In genomic region chr16:30358577-30358936, GRCh38 we compare ENCODE assay signal across 18 cellular contexts. TPM values are rescaled to one million over a fixed set of nuclear protein-coding genes. Genes with fewer than 3 reads are reported as not detected.
DNase-seq lines count a peak whose midpoint lies in the region; ATAC-seq and TF ChIP-seq lines count a peak whose summit lies in the region.
"Had no signal": no experiment of that assay in that cellular context is flagged by ENCODE, and none has a peak within 500 bp of the region (broad histone marks: within the 10 kb centered on the region; RNA-seq: fewer than 3 reads in every experiment).

No MANE protein-coding gene starts in this region.

- no peak overlapping the region for H4K12ac ChIP-seq in trophoblast cell (ENCODE audit: low read depth, low read length)

- H3K18ac ChIP-seq in trophoblast cell (ENCODE audit: low read length): no peak overlapping the region
- H3K18ac ChIP-seq in mesendoderm (ENCODE audit: low read length): no peak overlapping the region

- H3K4ac ChIP-seq in trophoblast cell (ENCODE audit: low read depth, low read length) (no peak overlapping the region), mesendoderm (ENCODE audit: low read depth, low read length) (no peak overlapping the region)

- H3K27ac ChIP-seq in trophoblast cell (ENCODE audit: low read depth, low read length) (no peak overlapping the region), mesendoderm (ENCODE audit: low read depth, low read length) (no peak overlapping the region)

- H2BK5ac ChIP-seq in trophoblast cell (ENCODE audit: low read depth, low read length, poor library complexity): no peak overlapping the region
- H2BK5ac ChIP-seq in mesendoderm (ENCODE audit: low read length): no peak overlapping the region

- no peak overlapping the region for H3K4me3 Mint-ChIP-seq in activated CD4-positive, alpha-beta T cell treated with anti-CD3 and anti-CD28 coated beads, Interleukin-2, amount 10 ng/mL, durations not matched to agents 7 days and 5 days
- no peak overlapping the region for H3K4me3 Mint-ChIP-seq in chondrocyte (ENCODE audit: unreplicated experiment)

- no peak for TF ChIP-seq CTCF in chondrocyte (IDR thresholded peaks at IDR 0.05)

- H2BK120ac ChIP-seq in trophoblast cell (ENCODE audit: insufficient read depth, low read length, poor library complexity) (no peak overlapping the region), mesendoderm (ENCODE audit: low read depth, low read length) (no peak overlapping the region)

- no CpG with 5 or more reads among the region's 9 CpGs for WGBS in trophoblast cell (ENCODE audit: extremely low coverage, insufficient coverage, insufficient read length)
- WGBS in mesendoderm (ENCODE audit: extremely low coverage, insufficient coverage, low lambda C conversion rate): no CpG with 5 or more reads among the region's 9 CpGs

- H3K27ac Mint-ChIP-seq in activated CD4-positive, alpha-beta T cell treated with anti-CD3 and anti-CD28 coated beads, Interleukin-2, amount 10 ng/mL, durations not matched to agents 7 days and 5 days: peak overlapping the region; percentile 36
- peak overlapping the region; percentile 8 for H3K27ac Mint-ChIP-seq in chondrocyte (ENCODE audit: unreplicated experiment)

- H4K5ac ChIP-seq in mesendoderm (ENCODE audit: low read length): no peak overlapping the region

- H3K4me2 ChIP-seq in trophoblast cell (ENCODE audit: low read length) (no peak overlapping the region), mesendoderm (ENCODE audit: low read length) (no peak overlapping the region)

- H2BK12ac ChIP-seq in trophoblast cell (ENCODE audit: low read length): no peak overlapping the region

- no peak overlapping the region for H3K56ac ChIP-seq in mesendoderm (ENCODE audit: low read length)

- H3K27me3 Mint-ChIP-seq in activated CD4-positive, alpha-beta T cell treated with anti-CD3 and anti-CD28 coated beads, Interleukin-2, amount 10 ng/mL, durations not matched to agents 7 days and 5 days: no peaks in the 10 kb centered on the region
- no peaks in the 10 kb centered on the region for H3K27me3 Mint-ChIP-seq in chondrocyte (ENCODE audit: low read depth)

- POLR2A ChIA-PET in activated CD4-positive, alpha-beta T cell treated with anti-CD3 and anti-CD28 coated beads, Interleukin-2, amount 10 ng/mL, durations not matched to agents 7 days and 5 days (lab: Charles Lee): interaction anchor here (0.6 kb wide), 1 partner anchor 256 kb away, joined by 3 read pairs; no protein-coding TSS in a partner anchor

- H3K27me3 ChIP-seq in NT2/D1 (ENCODE audit: insufficient read depth, insufficient read length): no peaks in the 10 kb centered on the region
- H3K27me3 ChIP-seq in trophoblast cell (ENCODE audit: insufficient read depth, low read length): no peaks in the 10 kb centered on the region
- no peaks in the 10 kb centered on the region for H3K27me3 ChIP-seq in mesendoderm (ENCODE audit: insufficient read depth, low read length, poor library complexity)

- H3K36me3 ChIP-seq in NT2/D1 (ENCODE audit: insufficient read depth, insufficient read length, low read length) (peaks cover 61% of the 10 kb centered on the region), trophoblast cell (ENCODE audit: control insufficient read depth in 1 of 2, insufficient read depth in 2 of 2, low read length in 2 of 2) (peaks cover 38 to 46% of the 10 kb centered on the region in 2 experiments), mesendoderm (ENCODE audit: control insufficient read depth, insufficient read depth, low read length) (peaks cover 7% of the 10 kb centered on the region)

- no peak overlapping the region for H2BK15ac ChIP-seq in mesendoderm (replicated peaks; ENCODE audit: low read depth)

- DNase-seq in activated CD4-positive, alpha-beta T cell treated with anti-CD3 and anti-CD28 coated beads, Interleukin-2, amount 10 ng/mL, durations not matched to agents 7 days and 5 days: no peak
- DNase-seq in activated CD4-positive, alpha-beta T cell treated with anti-CD3 and anti-CD28 coated beads for 4 hours: no peak
- DNase-seq in NT2/D1 (ENCODE audit: low read depth, low spot score) (no peak), chondrocyte (ENCODE audit: low spot score) (no peak), trophoblast cell (no peak), NCI-H345 (lab: John Stamatoyannopoulos, UW) (no peak), mesendoderm (no peak)
- DNase-seq: DMS79, MM.1S, NCI-H1048, NCI-H1417 treated with DMSO at 0.1 percent for 48 hours, NCI-H187 treated with DMSO at 0.1 percent for 48 hours, NCI-H2107, NCI-H510A treated with DMSO at 0.1 percent for 48 hours, NCI-H748 treated with DMSO at 0.1 percent for 48 hours had no signal

- H3K4me3 ChIP-seq in NT2/D1 (ENCODE audit: insufficient read length, low read depth) (no peak overlapping the region), trophoblast cell (ENCODE audit: low read depth, low read length) (peak overlapping the region; percentile 6), mesendoderm (ENCODE audit: low read length) (no peak overlapping the region)

- H3K23ac ChIP-seq in trophoblast cell (ENCODE audit: low read length) (no peak overlapping the region), mesendoderm (ENCODE audit: low read length) (no peak overlapping the region)

- H3K79me2 ChIP-seq in trophoblast cell (ENCODE audit: control insufficient read depth, insufficient read depth, low read length, poor library complexity): peaks cover 10% of the 10 kb centered on the region
- H3K79me2 ChIP-seq in mesendoderm (ENCODE audit: control insufficient read depth, insufficient read depth, low read length): peaks cover 14% of the 10 kb centered on the region

- CTCF ChIA-PET in activated CD4-positive, alpha-beta T cell treated with anti-CD3 and anti-CD28 coated beads, Interleukin-2, amount 10 ng/mL, durations not matched to agents 7 days and 5 days (lab: Charles Lee): interaction anchor here (1.0 to 1.4 kb wide), 2 partner anchors 13 to 22 kb away, joined by 3 read pairs; no protein-coding TSS in a partner anchor

- ATAC-seq in GM21528 (IDR thresholded peaks at IDR 0.05; ENCODE audit: low FRiP score, unreplicated experiment): no peak
- ATAC-seq: Panc1 had no signal

- peak overlapping the region; percentile 57 for H3K9ac ChIP-seq in NT2/D1 (ENCODE audit: insufficient read length, low read depth)
- no peak overlapping the region for H3K9ac ChIP-seq in trophoblast cell (ENCODE audit: low read length)
- no peak overlapping the region for H3K9ac ChIP-seq in mesendoderm (ENCODE audit: low read length)

- H3K79me1 ChIP-seq in trophoblast cell (ENCODE audit: low read length) (peaks cover 15% of the 10 kb centered on the region), mesendoderm (ENCODE audit: low read length) (peaks cover 14% of the 10 kb centered on the region)

- H3K9me3 ChIP-seq in NT2/D1 (ENCODE audit: insufficient read depth, low read length): no peaks in the 10 kb centered on the region
- H3K9me3 ChIP-seq in trophoblast cell (ENCODE audit: insufficient read depth, low read depth, low read length): no peaks in the 10 kb centered on the region

- H3K9me3 Mint-ChIP-seq in activated CD4-positive, alpha-beta T cell treated with anti-CD3 and anti-CD28 coated beads, Interleukin-2, amount 10 ng/mL, durations not matched to agents 7 days and 5 days: no peaks in the 10 kb centered on the region
- H3K9me3 Mint-ChIP-seq in chondrocyte (ENCODE audit: low read depth): no peaks in the 10 kb centered on the region

- H3K14ac ChIP-seq in trophoblast cell (ENCODE audit: low read length): no peak overlapping the region

- H3K4me1 ChIP-seq in NT2/D1 (ENCODE audit: insufficient read depth, insufficient read length): peaks cover 19% of the 10 kb centered on the region
- H3K4me1 ChIP-seq in trophoblast cell (ENCODE audit: control insufficient read depth in 1 of 2, insufficient read depth in 2 of 2, low read length in 2 of 2): peaks cover 19 to 20% of the 10 kb centered on the region in 2 experiments
- H3K4me1 ChIP-seq in mesendoderm (ENCODE audit: control insufficient read depth, low read depth, low read length): peaks cover 2% of the 10 kb centered on the region

- H2AK5ac ChIP-seq in trophoblast cell (ENCODE audit: low read length) (no peak overlapping the region), mesendoderm (ENCODE audit: low read length) (no peak overlapping the region)

- peaks cover 48% of the 10 kb centered on the region for H3K4me1 Mint-ChIP-seq in activated CD4-positive, alpha-beta T cell treated with anti-CD3 and anti-CD28 coated beads, Interleukin-2, amount 10 ng/mL, durations not matched to agents 7 days and 5 days
- H3K4me1 Mint-ChIP-seq in chondrocyte (ENCODE audit: low read depth): peaks cover 31% of the 10 kb centered on the region

- peaks cover 42% of the 10 kb centered on the region for H3K36me3 Mint-ChIP-seq in activated CD4-positive, alpha-beta T cell treated with anti-CD3 and anti-CD28 coated beads, Interleukin-2, amount 10 ng/mL, durations not matched to agents 7 days and 5 days (ENCODE audit: low read depth)
- H3K36me3 Mint-ChIP-seq in chondrocyte (ENCODE audit: low read depth): peaks cover 20% of the 10 kb centered on the region

- no peak overlapping the region for H2AFZ ChIP-seq in trophoblast cell (ENCODE audit: insufficient read depth, low read length, poor library complexity)

- H4K8ac ChIP-seq in trophoblast cell (ENCODE audit: low read depth, low read length) (no peak overlapping the region), mesendoderm (ENCODE audit: low read depth, low read length) (no peak overlapping the region)

- no peak overlapping the region for H4K91ac ChIP-seq in trophoblast cell (ENCODE audit: low read depth, low read length)

RNA-seq across cellular contexts. Expression of gene CD2BP2, which starts 3.4 kb away (rescaled TPM):
- 10 to 100 TPM; 51.8 to 65.0 TPM for total RNA-seq in activated CD4-positive, alpha-beta T cell treated with anti-CD3 and anti-CD28 coated beads, Interleukin-2, amount 10 ng/mL, durations not matched to agents 7 days and 5 days
- 53.2 to 61.0 TPM (median 55.8 TPM) in 3 replicates for total RNA-seq in chondrocyte
- polyA plus RNA-seq in trophoblast cell (2013): 35.5 and 38.3 TPM in 2 replicates
- 34.8 TPM for polyA plus RNA-seq in mesendoderm (2013, experiment 1 of 2)
- polyA plus RNA-seq in mesendoderm (2013, experiment 2 of 2): 33.7 TPM

RNA-seq across cellular contexts. Expression of gene TBC1D10B, which starts 11.7 kb away (rescaled TPM):
- total RNA-seq in activated CD4-positive, alpha-beta T cell treated with anti-CD3 and anti-CD28 coated beads, Interleukin-2, amount 10 ng/mL, durations not matched to agents 7 days and 5 days: 10 to 100 TPM; 63.9 to 69.9 TPM
- 43.3 to 48.6 TPM (median 44.2 TPM) in 3 replicates for total RNA-seq in chondrocyte
- 29.4 and 29.9 TPM in 2 replicates for polyA plus RNA-seq in trophoblast cell (2013)
- 16.1 TPM for polyA plus RNA-seq in mesendoderm (2013, experiment 1 of 2)
- 16.6 TPM for polyA plus RNA-seq in mesendoderm (2013, experiment 2 of 2)

RNA-seq across cellular contexts. Expression of gene MYL11, which starts 16.0 kb away (rescaled TPM):
- not detected for total RNA-seq in activated CD4-positive, alpha-beta T cell treated with anti-CD3 and anti-CD28 coated beads, Interleukin-2, amount 10 ng/mL, durations not matched to agents 7 days and 5 days
- total RNA-seq in chondrocyte: 0.82 to 2.2 TPM (median 1.4 TPM) in 3 replicates
- polyA plus RNA-seq in trophoblast cell (2013): 4.0 and 5.0 TPM in 2 replicates
- polyA plus RNA-seq in mesendoderm (2013, experiment 1 of 2): 3.7 TPM
- 5.2 TPM for polyA plus RNA-seq in mesendoderm (2013, experiment 2 of 2)
- total RNA-seq: H4 had no signal

RNA-seq across cellular contexts. Expression of gene SEPTIN1, which starts 23.8 kb away (rescaled TPM):
- 100 to 1,000 TPM; 383 to 413 TPM for total RNA-seq in activated CD4-positive, alpha-beta T cell treated with anti-CD3 and anti-CD28 coated beads, Interleukin-2, amount 10 ng/mL, durations not matched to agents 7 days and 5 days
- 0.85 to 1.7 TPM (median 1.3 TPM) in 3 replicates for total RNA-seq in chondrocyte
- polyA plus RNA-seq in trophoblast cell (2013): 1.3 and 1.5 TPM in 2 replicates
- polyA plus RNA-seq in mesendoderm (2013, experiment 1 of 2): 0.69 TPM
- polyA plus RNA-seq in mesendoderm (2013, experiment 2 of 2): 0.57 TPM
- total RNA-seq: H4 had no signal

RNA-seq across cellular contexts. Expression of gene ZNF48, which starts 36.7 kb away (rescaled TPM):
- total RNA-seq in activated CD4-positive, alpha-beta T cell treated with anti-CD3 and anti-CD28 coated beads, Interleukin-2, amount 10 ng/mL, durations not matched to agents 7 days and 5 days: 10 to 100 TPM; 13.7 to 13.9 TPM
- total RNA-seq in chondrocyte: 10.6 to 11.8 TPM (median 10.8 TPM) in 3 replicates
- 11.6 and 12.1 TPM in 2 replicates for polyA plus RNA-seq in trophoblast cell (2013)
- 21.1 TPM for polyA plus RNA-seq in mesendoderm (2013, experiment 1 of 2)
- polyA plus RNA-seq in mesendoderm (2013, experiment 2 of 2): 22.0 TPM
